In genomic region chr10:132099701-132100481, GRCh38 we compare ENCODE assay signal across 24 cellular contexts. TPM values are rescaled to one million over a fixed set of nuclear protein-coding genes. Genes with fewer than 3 reads are reported as not detected.
DNase-seq lines count a peak whose midpoint lies in the region; ATAC-seq, FAIRE-seq and TF ChIP-seq lines count a peak whose summit lies in the region.
"Had no signal": no experiment of that assay in that cellular context is flagged by ENCODE, and none has a peak within 500 bp of the region (broad histone marks: within the 10 kb centered on the region; RNA-seq: fewer than 3 reads in every experiment).

No MANE protein-coding gene starts in this region.

- no peak overlapping the region for H3K27ac ChIP-seq in HEK293 (ENCODE audit: extremely low read depth, low read depth, low read length)
- H3K27ac ChIP-seq in kidney (ENCODE audit: low read depth in 2 of 2, low read length in 2 of 2): no peak overlapping the region
- H3K27ac ChIP-seq: 22Rv1, WERI-Rb-1 had no signal

- no peak overlapping the region for H3K9ac ChIP-seq in kidney (ENCODE audit: low read length in 2 of 2)

- intact Hi-C loops in activated CD4-positive, alpha-beta T cell treated with anti-CD3 and anti-CD28 coated beads for 36 hours (cut with DNase I, micrococcal nuclease): no loop called here
- intact Hi-C loops in kidney (cut with DNase I) (no loop called here), posterior vena cava (cut with DNase I) (no loop called here)

- no peaks in the 10 kb centered on the region for H3K4me1 ChIP-seq in HEK293 (ENCODE audit: control insufficient read depth, insufficient read depth, low read length)
- no peaks in the 10 kb centered on the region for H3K4me1 ChIP-seq in kidney (ENCODE audit: control insufficient read depth in 1 of 2, insufficient read depth in 1 of 2, low read depth in 1 of 2, low read length in 2 of 2)

- no peaks in the 10 kb centered on the region for H3K4me1 Mint-ChIP-seq in activated CD4-positive, alpha-beta T cell treated with anti-CD3 and anti-CD28 coated beads for 36 hours

- peak; percentile 4 for DNase-seq in activated CD4-positive, alpha-beta T cell treated with anti-CD3 and anti-CD28 coated beads for 1 hour
- DNase-seq in activated CD4-positive, alpha-beta T cell treated with anti-CD3 and anti-CD28 coated beads for 36 hours: no peak
- DNase-seq in kidney: peak; percentile 59
- peak; percentile 69 for DNase-seq in posterior vena cava (ENCODE audit: low spot score)
- no peak for DNase-seq in middle frontal gyrus (ENCODE audit: extremely low spot score, low spot score)
- DNase-seq in SW 1271 (lab: John Stamatoyannopoulos, UW): no peak
- DNase-seq in hypothalamus (lab: John Stamatoyannopoulos, UW): no peak
- DNase-seq: activated CD4-positive, alpha-beta T cell treated with anti-CD3 and anti-CD28 coated beads, Interleukin-2, amount 50 U/mL, for 1 hour; DMS153; effector memory CD8-positive, alpha-beta T cell; foreskin melanocyte; HFFc6; NCI-H1105 treated with DMSO at 0.1 percent for 48 hours; NCI-H2081 treated with DMSO at 0.1 percent for 48 hours; NCI-H446; NCI-H82; stimulated activated CD4-positive, alpha-beta T cell treated with anti-CD3 and anti-CD28 coated beads, Interleukin-4, amount 100 ng/mL, for 1 hour; stimulated activated naive B cell treated with anti-CD40 and anti-IgM and Interleukin-4, amounts not matched to agents 10 μg/mL and 1 μg/mL and 100 μg/mL, for 72 hours; WERI-Rb-1 had no signal

- H3K4me3 Mint-ChIP-seq in activated CD4-positive, alpha-beta T cell treated with anti-CD3 and anti-CD28 coated beads for 36 hours: no peak overlapping the region
- H3K4me3 Mint-ChIP-seq: CD8-positive, alpha-beta T cell; effector memory CD8-positive, alpha-beta T cell; HFFc6; stimulated activated naive B cell treated with anti-CD40 and anti-IgM and Interleukin-4, amounts not matched to agents 10 μg/mL and 1 μg/mL and 100 μg/mL, for 72 hours had no signal

- POLR2A ChIA-PET in activated CD4-positive, alpha-beta T cell treated with anti-CD3 and anti-CD28 coated beads for 36 hours (lab: Charles Lee): no interaction called here
- POLR2A ChIA-PET in HEK293 (lab: Yijun Ruan, JAX): no interaction called here

- no peaks in the 10 kb centered on the region for H3K36me3 ChIP-seq in HEK293 (ENCODE audit: control insufficient read depth in 2 of 2, insufficient read depth in 1 of 2, low read length in 2 of 2)
- no peaks in the 10 kb centered on the region for H3K36me3 ChIP-seq in kidney (ENCODE audit: control insufficient read depth in 1 of 2, insufficient read depth in 2 of 2, low read length in 2 of 2)
- H3K36me3 ChIP-seq: WERI-Rb-1 had no signal

- no peaks in the 10 kb centered on the region for H3K9me3 Mint-ChIP-seq in activated CD4-positive, alpha-beta T cell treated with anti-CD3 and anti-CD28 coated beads for 36 hours (ENCODE audit: low read depth)
- H3K9me3 Mint-ChIP-seq: CD8-positive, alpha-beta T cell; effector memory CD8-positive, alpha-beta T cell; HFFc6 had no signal

- H3K27ac Mint-ChIP-seq in activated CD4-positive, alpha-beta T cell treated with anti-CD3 and anti-CD28 coated beads for 36 hours: no peak overlapping the region
- H3K27ac Mint-ChIP-seq: CD8-positive, alpha-beta T cell; effector memory CD8-positive, alpha-beta T cell; HFFc6; stimulated activated naive B cell treated with anti-CD40 and anti-IgM and Interleukin-4, amounts not matched to agents 10 μg/mL and 1 μg/mL and 100 μg/mL, for 72 hours had no signal

- CTCF ChIA-PET in activated CD4-positive, alpha-beta T cell treated with anti-CD3 and anti-CD28 coated beads for 36 hours (lab: Charles Lee): no interaction called here
- CTCF ChIA-PET in HEK293 (lab: Yijun Ruan, JAX): interaction anchor here (0.6 kb wide), 1 partner anchor 77 kb away, joined by 3 read pairs; no protein-coding TSS in a partner anchor

- ATAC-seq in activated CD4-positive, alpha-beta T cell treated with anti-CD3 and anti-CD28 coated beads for 36 hours: no peak
- ATAC-seq: CD8-positive, alpha-beta T cell; effector memory CD8-positive, alpha-beta T cell; esophagus mucosa; stimulated activated naive B cell treated with anti-CD40 and anti-IgM and Interleukin-4, amounts not matched to agents 10 μg/mL and 1 μg/mL and 100 μg/mL, for 72 hours had no signal

- no peak for TF ChIP-seq CTCF in HEK293 (tag by site-specific recombination; IDR thresholded peaks at IDR 0.05)
- no peak for TF ChIP-seq CTCF in kidney (IDR thresholded peaks at IDR 0.05; ENCODE audit: borderline replicate concordance, extremely low read depth, insufficient read depth)

- H3K27me3 Mint-ChIP-seq in activated CD4-positive, alpha-beta T cell treated with anti-CD3 and anti-CD28 coated beads for 36 hours: peaks cover 25% of the 10 kb centered on the region

- FAIRE-seq in kidney (lab: Jason Lieb, UNC): no peak

- H3K9me3 ChIP-seq in HEK293 (ENCODE audit: control insufficient read depth, insufficient read depth, low read depth, low read length) (no peaks in the 10 kb centered on the region), kidney (ENCODE audit: control insufficient read depth in 1 of 2, low read length in 2 of 2) (no peaks in the 10 kb centered on the region)

- H3K4me3 ChIP-seq in HEK293 (ENCODE audit: low read depth, low read length) (no peak overlapping the region), kidney (ENCODE audit: low read length in 2 of 2) (no peak overlapping the region)

- no peaks in the 10 kb centered on the region for H3K36me3 Mint-ChIP-seq in activated CD4-positive, alpha-beta T cell treated with anti-CD3 and anti-CD28 coated beads for 36 hours (ENCODE audit: low read depth)
- H3K36me3 Mint-ChIP-seq: CD8-positive, alpha-beta T cell; stimulated activated naive B cell treated with anti-CD40 and anti-IgM and Interleukin-4, amounts not matched to agents 10 μg/mL and 1 μg/mL and 100 μg/mL, for 72 hours had no signal

TF ChIP-seq in HEK293, 187 proteins besides CTCF, POLR2A, EP300 and RAD21:
- no peak for TF ChIP-seq ZNF768 (tag by site-specific recombination; IDR thresholded peaks at IDR 0.05)
- TF ChIP-seq ZNF133 (tag by site-specific recombination; IDR thresholded peaks at IDR 0.05): no peak
- TF ChIP-seq ZNF555 (tag by site-specific recombination; conservative IDR thresholded peaks at IDR 0.05): no peak
- TF ChIP-seq ZNF394 (tag by site-specific recombination; IDR thresholded peaks at IDR 0.05; ENCODE audit: borderline replicate concordance): no peak
- no peak for TF ChIP-seq ZBTB1 (tag by site-specific recombination; IDR thresholded peaks at IDR 0.05)
- 0 out of 2 replicates have a peak, but pooled peaks have one; percentile 17 for TF ChIP-seq GLIS2 (tag by site-specific recombination; IDR thresholded peaks at IDR 0.05)
- no peak for TF ChIP-seq MEIS1 (CRISPR knock-in tag; IDR thresholded peaks at IDR 0.05; ENCODE audit: borderline replicate concordance)
- no peak for TF ChIP-seq ZNF350 (tag by site-specific recombination; IDR thresholded peaks at IDR 0.05)
- TF ChIP-seq ZBTB6 (tag by site-specific recombination; IDR thresholded peaks at IDR 0.05): no peak

RNA-seq across cellular contexts. Expression of gene JAKMIP3, which starts 34.1 kb away (rescaled TPM):
- total RNA-seq in activated CD4-positive, alpha-beta T cell treated with anti-CD3 and anti-CD28 coated beads for 36 hours: under 1 TPM; 0.34 to 0.35 TPM
- total RNA-seq in kidney (0.16 TPM), posterior vena cava (under 1 TPM; 0.60 to 0.62 TPM)
- 0.13 TPM for polyA plus RNA-seq in kidney (ENCODE audit: insufficient read depth, low read depth, low replicate concordance)
- total RNA-seq: MCF 10A had no signal

Comparison
In these comparisons a context has a peak if more than half of its experiments do, and no peak if none do; other contexts are left out.
1. DNase-seq: peak in activated CD4-positive, alpha-beta T cell treated with anti-CD3 and anti-CD28 coated beads for 1 hour (single experiment), kidney (single experiment) and posterior vena cava (single experiment); none in activated CD4-positive, alpha-beta T cell treated with anti-CD3 and anti-CD28 coated beads for 36 hours (single experiment), middle frontal gyrus (single experiment), SW 1271 (0 of 2) and hypothalamus (0 of 51).